1 cellular context compared by ENCODE assay signal in genomic region chr16:576823-577201, GRCh38.
TF ChIP-seq lines count a peak whose summit lies in the region.

No MANE protein-coding gene starts in this region.

TF ChIP-seq in HepG2, 621 proteins besides CTCF, POLR2A, EP300 and RAD21:
- TF ChIP-seq CBX2 (IDR thresholded peaks at IDR 0.05; ENCODE audit: low read depth, low read length) (no peak), CBX2 (CRISPR knock-in tag; IDR thresholded peaks at IDR 0.05; ENCODE audit: low read depth) (no peak), MAZ (IDR thresholded peaks at IDR 0.05; ENCODE audit: borderline replicate concordance, low read depth, low read length) (no peak), MAZ (CRISPR knock-in tag; IDR thresholded peaks at IDR 0.05; ENCODE audit: low read depth) (no peak), ERF (CRISPR knock-in tag; IDR thresholded peaks at IDR 0.05) (0 out of 2 replicates have a peak, but pooled peaks have one; percentile 9), ZGPAT (CRISPR knock-in tag; IDR thresholded peaks at IDR 0.05) (no peak), SMAD1 (CRISPR knock-in tag; IDR thresholded peaks at IDR 0.05; ENCODE audit: borderline replicate concordance, low read depth) (no peak), MZF1 (CRISPR knock-in tag; IDR thresholded peaks at IDR 0.05; ENCODE audit: borderline replicate concordance) (no peak), PBX2 (CRISPR knock-in tag; IDR thresholded peaks at IDR 0.05) (no peak), ZBTB49 (CRISPR knock-in tag; IDR thresholded peaks at IDR 0.05; ENCODE audit: borderline replicate concordance) (no peak), GMEB2 (CRISPR knock-in tag; IDR thresholded peaks at IDR 0.05; ENCODE audit: low read depth) (no peak), NRL (CRISPR knock-in tag; IDR thresholded peaks at IDR 0.05; ENCODE audit: borderline replicate concordance) (no peak), TBP (CRISPR knock-in tag; IDR thresholded peaks at IDR 0.05) (no peak), BORCS8-MEF2B (CRISPR knock-in tag; IDR thresholded peaks at IDR 0.05) (no peak), BCLAF1 (IDR thresholded peaks at IDR 0.05) (no peak), ZNF142 (CRISPR knock-in tag; IDR thresholded peaks at IDR 0.05) (no peak), HOXA3 (CRISPR knock-in tag; IDR thresholded peaks at IDR 0.05) (no peak), U2AF1 (optimal IDR thresholded peaks at IDR 0.05; ENCODE audit: low read depth, low read length) (no peak), FOXO1 (CRISPR knock-in tag; IDR thresholded peaks at IDR 0.05) (no peak), GMEB1 (CRISPR knock-in tag; IDR thresholded peaks at IDR 0.05; ENCODE audit: borderline replicate concordance) (no peak), ZNF740 (CRISPR knock-in tag; IDR thresholded peaks at IDR 0.05) (peak; percentile 94), ZNF841 (CRISPR knock-in tag; IDR thresholded peaks at IDR 0.05; ENCODE audit: borderline replicate concordance) (no peak), ZFX (CRISPR knock-in tag; IDR thresholded peaks at IDR 0.05; ENCODE audit: low read depth) (peak; percentile 29), HNF4G (IDR thresholded peaks at IDR 0.05; ENCODE audit: borderline replicate concordance, low read depth, low read length) (no peak), HNF4G (CRISPR knock-in tag; IDR thresholded peaks at IDR 0.05; ENCODE audit: borderline replicate concordance, low read depth) (no peak), ZNF747 (CRISPR knock-in tag; IDR thresholded peaks at IDR 0.05; ENCODE audit: borderline replicate concordance) (no peak), CCDC6 (CRISPR knock-in tag; IDR thresholded peaks at IDR 0.05) (no peak), JARID2 (CRISPR knock-in tag; IDR thresholded peaks at IDR 0.05; ENCODE audit: insufficient replicate concordance) (no peak), ZNF484 (CRISPR knock-in tag; IDR thresholded peaks at IDR 0.05; ENCODE audit: borderline replicate concordance, low read depth) (no peak)
